1 cellular context compared by ENCODE assay signal in the genomic region with DNA sequence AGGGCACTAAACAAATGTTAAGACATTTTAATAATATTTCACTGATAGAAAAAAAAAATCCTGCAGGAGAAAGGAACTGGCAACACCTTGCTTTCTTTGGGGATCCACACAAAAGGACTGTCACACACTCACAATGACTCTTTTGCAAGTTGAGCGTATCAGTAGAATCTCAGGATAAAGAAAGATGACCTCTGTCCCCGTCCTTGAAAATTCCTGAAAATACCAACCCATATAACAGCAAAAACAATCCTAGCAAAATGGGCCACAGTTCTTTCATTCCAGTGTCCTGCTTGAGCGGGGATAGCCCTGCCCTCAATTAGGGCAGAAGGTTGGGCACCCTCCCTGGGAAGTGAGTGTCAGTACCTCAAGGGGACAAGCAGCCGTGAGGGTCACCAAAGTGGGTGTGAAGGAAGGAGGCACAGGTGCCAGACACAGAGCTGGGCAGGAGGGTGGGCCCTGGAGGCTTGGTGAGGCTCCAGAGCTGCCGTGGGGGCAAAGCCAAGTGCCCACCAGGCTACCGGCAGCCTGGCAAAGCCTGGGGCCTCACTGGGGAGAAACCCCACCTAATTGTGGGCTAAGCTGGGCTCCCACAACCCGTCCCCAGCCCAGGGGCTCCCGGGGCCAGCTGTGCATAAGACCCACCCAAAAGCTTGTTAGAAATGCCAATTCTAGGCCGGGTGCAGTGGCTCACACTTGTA.
TF ChIP-seq lines count a peak whose summit lies in the region.

No MANE protein-coding gene starts in this region.

TF ChIP-seq in HepG2, 621 proteins besides CTCF, POLR2A, EP300 and RAD21 (continues in another document):
- TF ChIP-seq ELF1 (CRISPR knock-in tag; IDR thresholded peaks at IDR 0.05) (no peak), ZMYM3 (CRISPR knock-in tag; IDR thresholded peaks at IDR 0.05) (no peak), ZNF629 (CRISPR knock-in tag; conservative IDR thresholded peaks at IDR 0.05) (0 out of 2 replicates have a peak, but pooled peaks have one; percentile 29), NR1H2 (CRISPR knock-in tag; IDR thresholded peaks at IDR 0.05; ENCODE audit: borderline replicate concordance, low read depth) (no peak), SETDB1 (CRISPR knock-in tag; IDR thresholded peaks at IDR 0.05; ENCODE audit: borderline replicate concordance) (no peak), SOX6 (IDR thresholded peaks at IDR 0.05) (no peak), SOX6 (CRISPR knock-in tag; IDR thresholded peaks at IDR 0.05) (peak; percentile 73), PPARG (CRISPR knock-in tag; conservative IDR thresholded peaks at IDR 0.05) (peak; percentile 81), CHD4 (IDR thresholded peaks at IDR 0.05; ENCODE audit: borderline replicate concordance, low read length) (no peak), PTBP1 (IDR thresholded peaks at IDR 0.05; ENCODE audit: low read depth, low read length, poor library complexity, severe bottlenecking) (no peak), HNF4A (CRISPR knock-in tag; IDR thresholded peaks at IDR 0.05) (peak; percentile 49), ZNF674 (CRISPR knock-in tag; IDR thresholded peaks at IDR 0.05; ENCODE audit: low read depth) (no peak), MAF1 (CRISPR knock-in tag; IDR thresholded peaks at IDR 0.05; ENCODE audit: borderline replicate concordance) (no peak), NR2F6 (IDR thresholded peaks at IDR 0.05) (peak; percentile 13; the same call in 1 of the 2 replicates), NR2F6 (CRISPR knock-in tag; IDR thresholded peaks at IDR 0.05) (peak; percentile 54), SMARCC2 (IDR thresholded peaks at IDR 0.05) (no peak)
- TF ChIP-seq, protein P1, sequence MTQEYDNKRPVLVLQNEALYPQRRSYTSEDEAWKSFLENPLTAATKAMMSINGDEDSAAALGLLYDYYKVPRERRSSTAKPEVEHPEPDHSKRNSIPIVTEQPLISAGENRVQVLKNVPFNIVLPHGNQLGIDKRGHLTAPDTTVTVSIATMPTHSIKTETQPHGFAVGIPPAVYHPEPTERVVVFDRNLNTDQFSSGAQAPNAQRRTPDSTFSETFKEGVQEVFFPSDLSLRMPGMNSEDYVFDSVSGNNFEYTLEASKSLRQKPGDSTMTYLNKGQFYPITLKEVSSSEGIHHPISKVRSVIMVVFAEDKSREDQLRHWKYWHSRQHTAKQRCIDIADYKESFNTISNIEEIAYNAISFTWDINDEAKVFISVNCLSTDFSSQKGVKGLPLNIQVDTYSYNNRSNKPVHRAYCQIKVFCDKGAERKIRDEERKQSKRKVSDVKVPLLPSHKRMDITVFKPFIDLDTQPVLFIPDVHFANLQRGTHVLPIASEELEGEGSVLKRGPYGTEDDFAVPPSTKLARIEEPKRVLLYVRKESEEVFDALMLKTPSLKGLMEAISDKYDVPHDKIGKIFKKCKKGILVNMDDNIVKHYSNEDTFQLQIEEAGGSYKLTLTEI (CRISPR knock-in tag; conservative IDR thresholded peaks at IDR 0.05): no peak
- TF ChIP-seq, protein P2, sequence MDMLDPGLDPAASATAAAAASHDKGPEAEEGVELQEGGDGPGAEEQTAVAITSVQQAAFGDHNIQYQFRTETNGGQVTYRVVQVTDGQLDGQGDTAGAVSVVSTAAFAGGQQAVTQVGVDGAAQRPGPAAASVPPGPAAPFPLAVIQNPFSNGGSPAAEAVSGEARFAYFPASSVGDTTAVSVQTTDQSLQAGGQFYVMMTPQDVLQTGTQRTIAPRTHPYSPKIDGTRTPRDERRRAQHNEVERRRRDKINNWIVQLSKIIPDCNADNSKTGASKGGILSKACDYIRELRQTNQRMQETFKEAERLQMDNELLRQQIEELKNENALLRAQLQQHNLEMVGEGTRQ (IDR thresholded peaks at IDR 0.05; ENCODE audit: low read depth, low read length): no peak
- TF ChIP-seq, protein P2 (CRISPR knock-in tag; IDR thresholded peaks at IDR 0.05; ENCODE audit: borderline replicate concordance): no peak
- TF ChIP-seq, protein P3, sequence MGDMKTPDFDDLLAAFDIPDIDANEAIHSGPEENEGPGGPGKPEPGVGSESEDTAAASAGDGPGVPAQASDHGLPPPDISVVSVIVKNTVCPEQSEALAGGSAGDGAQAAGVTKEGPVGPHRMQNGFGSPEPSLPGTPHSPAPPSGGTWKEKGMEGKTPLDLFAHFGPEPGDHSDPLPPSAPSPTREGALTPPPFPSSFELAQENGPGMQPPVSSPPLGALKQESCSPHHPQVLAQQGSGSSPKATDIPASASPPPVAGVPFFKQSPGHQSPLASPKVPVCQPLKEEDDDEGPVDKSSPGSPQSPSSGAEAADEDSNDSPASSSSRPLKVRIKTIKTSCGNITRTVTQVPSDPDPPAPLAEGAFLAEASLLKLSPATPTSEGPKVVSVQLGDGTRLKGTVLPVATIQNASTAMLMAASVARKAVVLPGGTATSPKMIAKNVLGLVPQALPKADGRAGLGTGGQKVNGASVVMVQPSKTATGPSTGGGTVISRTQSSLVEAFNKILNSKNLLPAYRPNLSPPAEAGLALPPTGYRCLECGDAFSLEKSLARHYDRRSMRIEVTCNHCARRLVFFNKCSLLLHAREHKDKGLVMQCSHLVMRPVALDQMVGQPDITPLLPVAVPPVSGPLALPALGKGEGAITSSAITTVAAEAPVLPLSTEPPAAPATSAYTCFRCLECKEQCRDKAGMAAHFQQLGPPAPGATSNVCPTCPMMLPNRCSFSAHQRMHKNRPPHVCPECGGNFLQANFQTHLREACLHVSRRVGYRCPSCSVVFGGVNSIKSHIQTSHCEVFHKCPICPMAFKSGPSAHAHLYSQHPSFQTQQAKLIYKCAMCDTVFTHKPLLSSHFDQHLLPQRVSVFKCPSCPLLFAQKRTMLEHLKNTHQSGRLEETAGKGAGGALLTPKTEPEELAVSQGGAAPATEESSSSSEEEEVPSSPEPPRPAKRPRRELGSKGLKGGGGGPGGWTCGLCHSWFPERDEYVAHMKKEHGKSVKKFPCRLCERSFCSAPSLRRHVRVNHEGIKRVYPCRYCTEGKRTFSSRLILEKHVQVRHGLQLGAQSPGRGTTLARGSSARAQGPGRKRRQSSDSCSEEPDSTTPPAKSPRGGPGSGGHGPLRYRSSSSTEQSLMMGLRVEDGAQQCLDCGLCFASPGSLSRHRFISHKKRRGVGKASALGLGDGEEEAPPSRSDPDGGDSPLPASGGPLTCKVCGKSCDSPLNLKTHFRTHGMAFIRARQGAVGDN (CRISPR knock-in tag; IDR thresholded peaks at IDR 0.05): peak; percentile 25; the same call in 1 of the 2 replicates
- TF ChIP-seq, protein P4, sequence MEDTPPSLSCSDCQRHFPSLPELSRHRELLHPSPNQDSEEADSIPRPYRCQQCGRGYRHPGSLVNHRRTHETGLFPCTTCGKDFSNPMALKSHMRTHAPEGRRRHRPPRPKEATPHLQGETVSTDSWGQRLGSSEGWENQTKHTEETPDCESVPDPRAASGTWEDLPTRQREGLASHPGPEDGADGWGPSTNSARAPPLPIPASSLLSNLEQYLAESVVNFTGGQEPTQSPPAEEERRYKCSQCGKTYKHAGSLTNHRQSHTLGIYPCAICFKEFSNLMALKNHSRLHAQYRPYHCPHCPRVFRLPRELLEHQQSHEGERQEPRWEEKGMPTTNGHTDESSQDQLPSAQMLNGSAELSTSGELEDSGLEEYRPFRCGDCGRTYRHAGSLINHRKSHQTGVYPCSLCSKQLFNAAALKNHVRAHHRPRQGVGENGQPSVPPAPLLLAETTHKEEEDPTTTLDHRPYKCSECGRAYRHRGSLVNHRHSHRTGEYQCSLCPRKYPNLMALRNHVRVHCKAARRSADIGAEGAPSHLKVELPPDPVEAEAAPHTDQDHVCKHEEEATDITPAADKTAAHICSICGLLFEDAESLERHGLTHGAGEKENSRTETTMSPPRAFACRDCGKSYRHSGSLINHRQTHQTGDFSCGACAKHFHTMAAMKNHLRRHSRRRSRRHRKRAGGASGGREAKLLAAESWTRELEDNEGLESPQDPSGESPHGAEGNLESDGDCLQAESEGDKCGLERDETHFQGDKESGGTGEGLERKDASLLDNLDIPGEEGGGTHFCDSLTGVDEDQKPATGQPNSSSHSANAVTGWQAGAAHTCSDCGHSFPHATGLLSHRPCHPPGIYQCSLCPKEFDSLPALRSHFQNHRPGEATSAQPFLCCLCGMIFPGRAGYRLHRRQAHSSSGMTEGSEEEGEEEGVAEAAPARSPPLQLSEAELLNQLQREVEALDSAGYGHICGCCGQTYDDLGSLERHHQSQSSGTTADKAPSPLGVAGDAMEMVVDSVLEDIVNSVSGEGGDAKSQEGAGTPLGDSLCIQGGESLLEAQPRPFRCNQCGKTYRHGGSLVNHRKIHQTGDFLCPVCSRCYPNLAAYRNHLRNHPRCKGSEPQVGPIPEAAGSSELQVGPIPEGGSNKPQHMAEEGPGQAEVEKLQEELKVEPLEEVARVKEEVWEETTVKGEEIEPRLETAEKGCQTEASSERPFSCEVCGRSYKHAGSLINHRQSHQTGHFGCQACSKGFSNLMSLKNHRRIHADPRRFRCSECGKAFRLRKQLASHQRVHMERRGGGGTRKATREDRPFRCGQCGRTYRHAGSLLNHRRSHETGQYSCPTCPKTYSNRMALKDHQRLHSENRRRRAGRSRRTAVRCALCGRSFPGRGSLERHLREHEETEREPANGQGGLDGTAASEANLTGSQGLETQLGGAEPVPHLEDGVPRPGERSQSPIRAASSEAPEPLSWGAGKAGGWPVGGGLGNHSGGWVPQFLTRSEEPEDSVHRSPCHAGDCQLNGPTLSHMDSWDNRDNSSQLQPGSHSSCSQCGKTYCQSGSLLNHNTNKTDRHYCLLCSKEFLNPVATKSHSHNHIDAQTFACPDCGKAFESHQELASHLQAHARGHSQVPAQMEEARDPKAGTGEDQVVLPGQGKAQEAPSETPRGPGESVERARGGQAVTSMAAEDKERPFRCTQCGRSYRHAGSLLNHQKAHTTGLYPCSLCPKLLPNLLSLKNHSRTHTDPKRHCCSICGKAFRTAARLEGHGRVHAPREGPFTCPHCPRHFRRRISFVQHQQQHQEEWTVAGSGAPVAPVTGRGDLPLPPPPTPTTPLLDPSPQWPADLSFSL (CRISPR knock-in tag; IDR thresholded peaks at IDR 0.05): peak; percentile 82; the same call in 1 of the 2 replicates
- TF ChIP-seq, protein P5, sequence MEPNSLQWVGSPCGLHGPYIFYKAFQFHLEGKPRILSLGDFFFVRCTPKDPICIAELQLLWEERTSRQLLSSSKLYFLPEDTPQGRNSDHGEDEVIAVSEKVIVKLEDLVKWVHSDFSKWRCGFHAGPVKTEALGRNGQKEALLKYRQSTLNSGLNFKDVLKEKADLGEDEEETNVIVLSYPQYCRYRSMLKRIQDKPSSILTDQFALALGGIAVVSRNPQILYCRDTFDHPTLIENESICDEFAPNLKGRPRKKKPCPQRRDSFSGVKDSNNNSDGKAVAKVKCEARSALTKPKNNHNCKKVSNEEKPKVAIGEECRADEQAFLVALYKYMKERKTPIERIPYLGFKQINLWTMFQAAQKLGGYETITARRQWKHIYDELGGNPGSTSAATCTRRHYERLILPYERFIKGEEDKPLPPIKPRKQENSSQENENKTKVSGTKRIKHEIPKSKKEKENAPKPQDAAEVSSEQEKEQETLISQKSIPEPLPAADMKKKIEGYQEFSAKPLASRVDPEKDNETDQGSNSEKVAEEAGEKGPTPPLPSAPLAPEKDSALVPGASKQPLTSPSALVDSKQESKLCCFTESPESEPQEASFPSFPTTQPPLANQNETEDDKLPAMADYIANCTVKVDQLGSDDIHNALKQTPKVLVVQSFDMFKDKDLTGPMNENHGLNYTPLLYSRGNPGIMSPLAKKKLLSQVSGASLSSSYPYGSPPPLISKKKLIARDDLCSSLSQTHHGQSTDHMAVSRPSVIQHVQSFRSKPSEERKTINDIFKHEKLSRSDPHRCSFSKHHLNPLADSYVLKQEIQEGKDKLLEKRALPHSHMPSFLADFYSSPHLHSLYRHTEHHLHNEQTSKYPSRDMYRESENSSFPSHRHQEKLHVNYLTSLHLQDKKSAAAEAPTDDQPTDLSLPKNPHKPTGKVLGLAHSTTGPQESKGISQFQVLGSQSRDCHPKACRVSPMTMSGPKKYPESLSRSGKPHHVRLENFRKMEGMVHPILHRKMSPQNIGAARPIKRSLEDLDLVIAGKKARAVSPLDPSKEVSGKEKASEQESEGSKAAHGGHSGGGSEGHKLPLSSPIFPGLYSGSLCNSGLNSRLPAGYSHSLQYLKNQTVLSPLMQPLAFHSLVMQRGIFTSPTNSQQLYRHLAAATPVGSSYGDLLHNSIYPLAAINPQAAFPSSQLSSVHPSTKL (CRISPR knock-in tag; IDR thresholded peaks at IDR 0.05): peak; percentile 75
- TF ChIP-seq, protein P6, sequence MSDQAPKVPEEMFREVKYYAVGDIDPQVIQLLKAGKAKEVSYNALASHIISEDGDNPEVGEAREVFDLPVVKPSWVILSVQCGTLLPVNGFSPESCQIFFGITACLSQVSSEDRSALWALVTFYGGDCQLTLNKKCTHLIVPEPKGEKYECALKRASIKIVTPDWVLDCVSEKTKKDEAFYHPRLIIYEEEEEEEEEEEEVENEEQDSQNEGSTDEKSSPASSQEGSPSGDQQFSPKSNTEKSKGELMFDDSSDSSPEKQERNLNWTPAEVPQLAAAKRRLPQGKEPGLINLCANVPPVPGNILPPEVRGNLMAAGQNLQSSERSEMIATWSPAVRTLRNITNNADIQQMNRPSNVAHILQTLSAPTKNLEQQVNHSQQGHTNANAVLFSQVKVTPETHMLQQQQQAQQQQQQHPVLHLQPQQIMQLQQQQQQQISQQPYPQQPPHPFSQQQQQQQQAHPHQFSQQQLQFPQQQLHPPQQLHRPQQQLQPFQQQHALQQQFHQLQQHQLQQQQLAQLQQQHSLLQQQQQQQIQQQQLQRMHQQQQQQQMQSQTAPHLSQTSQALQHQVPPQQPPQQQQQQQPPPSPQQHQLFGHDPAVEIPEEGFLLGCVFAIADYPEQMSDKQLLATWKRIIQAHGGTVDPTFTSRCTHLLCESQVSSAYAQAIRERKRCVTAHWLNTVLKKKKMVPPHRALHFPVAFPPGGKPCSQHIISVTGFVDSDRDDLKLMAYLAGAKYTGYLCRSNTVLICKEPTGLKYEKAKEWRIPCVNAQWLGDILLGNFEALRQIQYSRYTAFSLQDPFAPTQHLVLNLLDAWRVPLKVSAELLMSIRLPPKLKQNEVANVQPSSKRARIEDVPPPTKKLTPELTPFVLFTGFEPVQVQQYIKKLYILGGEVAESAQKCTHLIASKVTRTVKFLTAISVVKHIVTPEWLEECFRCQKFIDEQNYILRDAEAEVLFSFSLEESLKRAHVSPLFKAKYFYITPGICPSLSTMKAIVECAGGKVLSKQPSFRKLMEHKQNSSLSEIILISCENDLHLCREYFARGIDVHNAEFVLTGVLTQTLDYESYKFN (CRISPR knock-in tag; conservative IDR thresholded peaks at IDR 0.05): peak; percentile 52
- TF ChIP-seq, protein P7, sequence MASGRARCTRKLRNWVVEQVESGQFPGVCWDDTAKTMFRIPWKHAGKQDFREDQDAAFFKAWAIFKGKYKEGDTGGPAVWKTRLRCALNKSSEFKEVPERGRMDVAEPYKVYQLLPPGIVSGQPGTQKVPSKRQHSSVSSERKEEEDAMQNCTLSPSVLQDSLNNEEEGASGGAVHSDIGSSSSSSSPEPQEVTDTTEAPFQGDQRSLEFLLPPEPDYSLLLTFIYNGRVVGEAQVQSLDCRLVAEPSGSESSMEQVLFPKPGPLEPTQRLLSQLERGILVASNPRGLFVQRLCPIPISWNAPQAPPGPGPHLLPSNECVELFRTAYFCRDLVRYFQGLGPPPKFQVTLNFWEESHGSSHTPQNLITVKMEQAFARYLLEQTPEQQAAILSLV (CRISPR knock-in tag; IDR thresholded peaks at IDR 0.05; ENCODE audit: borderline replicate concordance): no peak
- TF ChIP-seq, protein P8, sequence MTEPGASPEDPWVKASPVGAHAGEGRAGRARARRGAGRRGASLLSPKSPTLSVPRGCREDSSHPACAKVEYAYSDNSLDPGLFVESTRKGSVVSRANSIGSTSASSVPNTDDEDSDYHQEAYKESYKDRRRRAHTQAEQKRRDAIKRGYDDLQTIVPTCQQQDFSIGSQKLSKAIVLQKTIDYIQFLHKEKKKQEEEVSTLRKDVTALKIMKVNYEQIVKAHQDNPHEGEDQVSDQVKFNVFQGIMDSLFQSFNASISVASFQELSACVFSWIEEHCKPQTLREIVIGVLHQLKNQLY (CRISPR knock-in tag; IDR thresholded peaks at IDR 0.05): no peak
